ENCODE assay signal across 1 cellular context in the genomic region with DNA sequence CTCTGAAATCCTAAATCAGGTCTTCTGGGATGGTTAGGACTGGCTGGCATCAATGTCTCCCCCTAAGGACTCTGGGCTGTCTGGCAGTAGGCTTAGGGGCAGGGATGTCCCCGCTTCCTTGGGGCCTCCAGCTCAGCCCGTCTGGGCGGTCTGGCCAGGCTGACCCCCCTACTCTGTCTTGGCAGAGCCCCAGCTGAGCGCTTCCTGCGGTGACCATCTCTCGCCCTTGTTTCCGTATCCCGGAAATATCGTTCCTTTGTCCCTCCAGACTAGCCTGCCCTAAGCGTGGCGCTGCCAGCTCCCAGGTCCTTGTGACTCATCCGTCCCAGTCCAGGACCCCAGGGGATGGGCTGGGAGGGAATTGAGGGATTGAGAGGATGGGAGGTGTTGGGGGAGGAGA.
TF ChIP-seq lines count a peak whose summit lies in the region.

No MANE protein-coding gene starts in this region.

TF ChIP-seq in liver, 16 proteins besides CTCF, POLR2A, EP300 and RAD21:
- TF ChIP-seq SP1 (IDR thresholded peaks at IDR 0.05) (no peak), NR2F2 (IDR thresholded peaks at IDR 0.05) (peak; percentile 58)
